Comparison of ENCODE assay signal across 8 cellular contexts in the genomic region with DNA sequence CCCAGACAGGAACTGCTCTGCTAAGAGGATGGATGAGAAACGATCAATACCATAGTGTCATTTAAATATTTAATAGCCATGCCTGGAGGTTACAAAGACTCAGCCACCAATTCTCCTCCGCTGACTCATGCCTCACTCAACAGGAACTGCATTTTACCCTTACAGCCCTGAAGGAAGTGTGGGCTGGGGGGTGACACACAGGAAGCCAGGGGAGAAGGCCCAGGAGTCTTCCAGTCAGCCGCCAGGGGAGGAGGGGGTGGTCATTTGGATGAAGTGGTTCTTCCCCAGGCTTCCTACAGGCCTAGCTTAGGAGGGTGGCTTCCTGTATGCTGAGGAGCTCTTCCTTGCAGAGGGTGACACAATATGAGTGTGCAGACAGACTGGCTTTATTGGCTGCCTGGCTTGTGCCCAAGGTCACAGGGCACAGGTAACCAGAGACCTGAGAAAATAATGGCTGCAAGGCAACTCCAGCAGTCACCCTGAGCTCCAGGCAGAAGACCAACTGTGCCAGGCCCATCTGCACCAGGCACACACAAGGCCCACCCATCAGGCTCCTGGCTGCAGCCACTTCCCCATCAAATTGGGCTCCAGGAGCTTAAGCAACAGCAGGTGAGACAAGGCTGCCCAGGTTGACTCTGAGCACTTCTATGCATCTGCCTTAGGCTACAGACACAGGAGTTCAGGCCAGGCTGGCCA. TPM values are rescaled to one million over a fixed set of nuclear protein-coding genes. Genes with fewer than 3 reads are reported as not detected.
DNase-seq lines count a peak whose midpoint lies in the region; ATAC-seq and TF ChIP-seq lines count a peak whose summit lies in the region.

No MANE protein-coding gene starts in this region.

- POLR2A ChIA-PET in HEK293 (lab: Yijun Ruan, JAX): interaction anchor here (0.5 to 10.5 kb wide), 13 partner anchors 18 to 797 kb away, joined by 3 to 194 read pairs (median 5); a partner anchor contains a TSS

- TF ChIP-seq CTCF in HEK293 (tag by site-specific recombination; IDR thresholded peaks at IDR 0.05): no peak
- no peak for TF ChIP-seq CTCF in cardiac muscle cell (IDR thresholded peaks at IDR 0.05; ENCODE audit: low read depth, low read length)
- peak in 1 of 5 experiments; percentile 12 for TF ChIP-seq CTCF in gastrocnemius medialis (IDR thresholded peaks at IDR 0.05 in 4 of 5, conservative IDR thresholded peaks at IDR 0.05 in 1 of 5)

- peak overlapping the region; percentile 62 for H3K4me3 Mint-ChIP-seq in activated naive CD4-positive, alpha-beta T cell treated with anti-CD3 and anti-CD28 coated beads, Interleukin-2, amount 10 ng/mL, durations not matched to agents 7 days and 5 days

- in situ Hi-C loops in gastrocnemius medialis (cut with MboI; ENCODE audit: low sequenced_read_pairs in 4 of 4): no loop called here

- H3K27ac Mint-ChIP-seq in activated naive CD4-positive, alpha-beta T cell treated with anti-CD3 and anti-CD28 coated beads, Interleukin-2, amount 10 ng/mL, durations not matched to agents 7 days and 5 days: peak overlapping the region; percentile 95

- no peaks in the 10 kb centered on the region for H3K27me3 Mint-ChIP-seq in activated naive CD4-positive, alpha-beta T cell treated with anti-CD3 and anti-CD28 coated beads, Interleukin-2, amount 10 ng/mL, durations not matched to agents 7 days and 5 days

- H3K9me3 ChIP-seq in HEK293 (ENCODE audit: control insufficient read depth, insufficient read depth, low read depth, low read length): no peaks in the 10 kb centered on the region
- H3K9me3 ChIP-seq in SJSA1 (replicated peaks): no peaks in the 10 kb centered on the region
- no peaks in the 10 kb centered on the region for H3K9me3 ChIP-seq in cardiac muscle cell (ENCODE audit: low read depth)
- H3K9me3 ChIP-seq in gastrocnemius medialis: no peaks in the 10 kb centered on the region

- intact Hi-C loops in gastrocnemius medialis (cut with DNase I; ENCODE audit: low total_unique reads): no loop called here

- CTCF ChIA-PET in HEK293 (lab: Yijun Ruan, JAX): interaction anchor here (0.6 to 14.3 kb wide), 12 partner anchors 10 to 482 kb away, joined by 3 to 581 read pairs (median 8); a partner anchor contains a TSS
- CTCF ChIA-PET in activated naive CD4-positive, alpha-beta T cell treated with anti-CD3 and anti-CD28 coated beads, Interleukin-2, amount 10 ng/mL, durations not matched to agents 7 days and 5 days (lab: Charles Lee): interaction anchor here (1.3 to 14.9 kb wide), 6 partner anchors 9 to 61 kb away, joined by 3 to 773 read pairs (median 19); a partner anchor contains a TSS

- no peaks in the 10 kb centered on the region for H3K27me3 ChIP-seq in SJSA1 (replicated peaks)
- no peaks in the 10 kb centered on the region for H3K27me3 ChIP-seq in cardiac muscle cell
- no peaks in the 10 kb centered on the region for H3K27me3 ChIP-seq in gastrocnemius medialis

- H3K36me3 ChIP-seq in HEK293 (ENCODE audit: control insufficient read depth in 2 of 2, insufficient read depth in 1 of 2, low read length in 2 of 2) (peaks cover 0 to 4% of the 10 kb centered on the region in 2 experiments; a peak in 1 of 3 replicates), SJSA1 (peaks cover 30% of the 10 kb centered on the region), cardiac muscle cell (no peaks in the 10 kb centered on the region), gastrocnemius medialis (no peaks in the 10 kb centered on the region)

- TF ChIP-seq POLR2A in gastrocnemius medialis (IDR thresholded peaks at IDR 0.05): no peak

- DNase-seq in SJSA1 (ENCODE audit: low read depth in 1 of 2, low spot score in 2 of 2) (peak; percentile 94 to 98), cardiac muscle cell (ENCODE audit: low read depth in 1 of 2, low spot score in 1 of 2) (peak in 1 of 2 donors; percentile 86), gastrocnemius medialis (peak in 1 of 2 donors; percentile 84), NCI-H446 treated with DMSO at 0.1 percent for 48 hours (lab: John Stamatoyannopoulos, UW) (no peak), inferior parietal cortex (ENCODE audit: extremely low spot score) (no peak)
- peak; percentile 80 for DNase-seq in activated naive CD4-positive, alpha-beta T cell treated with anti-CD3 and anti-CD28 coated beads, Interleukin-2, amount 10 ng/mL, durations not matched to agents 7 days and 5 days

- peaks cover 24% of the 10 kb centered on the region for H3K36me3 Mint-ChIP-seq in activated naive CD4-positive, alpha-beta T cell treated with anti-CD3 and anti-CD28 coated beads, Interleukin-2, amount 10 ng/mL, durations not matched to agents 7 days and 5 days

- H3K27ac ChIP-seq in HEK293 (ENCODE audit: extremely low read depth, low read depth, low read length): peak overlapping the region; percentile 59
- peak overlapping the region; percentile 97 for H3K27ac ChIP-seq in SJSA1
- H3K27ac ChIP-seq in cardiac muscle cell: peak overlapping the region; percentile 95
- peak overlapping the region; percentile 97 to 99 (median 98) for H3K27ac ChIP-seq in gastrocnemius medialis

- no peaks in the 10 kb centered on the region for H3K9me3 Mint-ChIP-seq in activated naive CD4-positive, alpha-beta T cell treated with anti-CD3 and anti-CD28 coated beads, Interleukin-2, amount 10 ng/mL, durations not matched to agents 7 days and 5 days

- peaks cover 97% of the 10 kb centered on the region for H3K4me1 Mint-ChIP-seq in activated naive CD4-positive, alpha-beta T cell treated with anti-CD3 and anti-CD28 coated beads, Interleukin-2, amount 10 ng/mL, durations not matched to agents 7 days and 5 days

- H3K4me1 ChIP-seq in HEK293 (ENCODE audit: control insufficient read depth, insufficient read depth, low read length): peaks cover 48% of the 10 kb centered on the region
- H3K4me1 ChIP-seq in SJSA1 (replicated peaks): peaks cover 85% of the 10 kb centered on the region
- peaks cover 82% of the 10 kb centered on the region for H3K4me1 ChIP-seq in cardiac muscle cell (ENCODE audit: low read depth)
- H3K4me1 ChIP-seq in gastrocnemius medialis: peaks cover 93 to 94% of the 10 kb centered on the region in 2 donors

- ATAC-seq in gastrocnemius medialis: peak in 1 of 2 donors; percentile 18
- ATAC-seq in HG02852 (IDR thresholded peaks at IDR 0.05; ENCODE audit: unreplicated experiment): no peak

- H3K4me3 ChIP-seq in HEK293 (ENCODE audit: low read depth, low read length): no peak overlapping the region
- no peak overlapping the region for H3K4me3 ChIP-seq in SJSA1
- H3K4me3 ChIP-seq in cardiac muscle cell: no peak overlapping the region
- peak overlapping the region in 2 of 4 donors; percentile 26 to 27 for H3K4me3 ChIP-seq in gastrocnemius medialis

TF ChIP-seq in HEK293, 187 proteins besides CTCF, POLR2A, EP300 and RAD21 (continues in another document):
- TF ChIP-seq, protein P1, sequence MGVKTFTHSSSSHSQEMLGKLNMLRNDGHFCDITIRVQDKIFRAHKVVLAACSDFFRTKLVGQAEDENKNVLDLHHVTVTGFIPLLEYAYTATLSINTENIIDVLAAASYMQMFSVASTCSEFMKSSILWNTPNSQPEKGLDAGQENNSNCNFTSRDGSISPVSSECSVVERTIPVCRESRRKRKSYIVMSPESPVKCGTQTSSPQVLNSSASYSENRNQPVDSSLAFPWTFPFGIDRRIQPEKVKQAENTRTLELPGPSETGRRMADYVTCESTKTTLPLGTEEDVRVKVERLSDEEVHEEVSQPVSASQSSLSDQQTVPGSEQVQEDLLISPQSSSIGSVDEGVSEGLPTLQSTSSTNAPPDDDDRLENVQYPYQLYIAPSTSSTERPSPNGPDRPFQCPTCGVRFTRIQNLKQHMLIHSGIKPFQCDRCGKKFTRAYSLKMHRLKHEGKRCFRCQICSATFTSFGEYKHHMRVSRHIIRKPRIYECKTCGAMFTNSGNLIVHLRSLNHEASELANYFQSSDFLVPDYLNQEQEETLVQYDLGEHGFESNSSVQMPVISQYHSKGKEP (tag by site-specific recombination; IDR thresholded peaks at IDR 0.05): 0 out of 2 replicates have a peak, but pooled peaks have one; percentile 5
- TF ChIP-seq ZNF585B (tag by site-specific recombination; IDR thresholded peaks at IDR 0.05) (no peak), ZNF426 (tag by site-specific recombination; IDR thresholded peaks at IDR 0.05) (no peak), ZXDB (tag by site-specific recombination; IDR thresholded peaks at IDR 0.05) (peak; percentile 19; the same call in 1 of the 2 replicates), SP2 (tag by site-specific recombination; IDR thresholded peaks at IDR 0.05) (peak; percentile 56), ZNF341 (tag by site-specific recombination; IDR thresholded peaks at IDR 0.05; ENCODE audit: low read depth) (peak; percentile 56), ZNF23 (tag by site-specific recombination; IDR thresholded peaks at IDR 0.05; ENCODE audit: borderline replicate concordance) (no peak), ZNF670 (tag by site-specific recombination; IDR thresholded peaks at IDR 0.05; ENCODE audit: low read depth) (no peak)
- TF ChIP-seq, protein P2, sequence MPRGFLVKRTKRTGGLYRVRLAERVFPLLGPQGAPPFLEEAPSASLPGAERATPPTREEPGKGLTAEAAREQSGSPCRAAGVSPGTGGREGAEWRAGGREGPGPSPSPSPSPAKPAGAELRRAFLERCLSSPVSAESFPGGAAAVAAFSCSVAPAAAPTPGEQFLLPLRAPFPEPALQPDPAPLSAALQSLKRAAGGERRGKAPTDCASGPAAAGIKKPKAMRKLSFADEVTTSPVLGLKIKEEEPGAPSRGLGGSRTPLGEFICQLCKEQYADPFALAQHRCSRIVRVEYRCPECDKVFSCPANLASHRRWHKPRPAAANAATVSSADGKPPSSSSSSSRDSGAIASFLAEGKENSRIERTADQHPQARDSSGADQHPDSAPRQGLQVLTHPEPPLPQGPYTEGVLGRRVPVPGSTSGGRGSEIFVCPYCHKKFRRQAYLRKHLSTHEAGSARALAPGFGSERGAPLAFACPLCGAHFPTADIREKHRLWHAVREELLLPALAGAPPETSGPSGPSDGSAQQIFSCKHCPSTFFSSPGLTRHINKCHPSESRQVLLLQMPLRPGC (tag by site-specific recombination; IDR thresholded peaks at IDR 0.05): 0 out of 2 replicates have a peak, but pooled peaks have one; percentile 33

RNA-seq across cellular contexts. Expression of a gene that starts 30.6 kb away (rescaled TPM):
- 2,307 and 4,128 TPM in 2 replicates for total RNA-seq in SJSA1 (2014; rRNA removed; shearing (Covaris generic))
- total RNA-seq in cardiac muscle cell (3,916 and 4,641 TPM in 2 replicates), gastrocnemius medialis (1,000 to 10,000 TPM; 2,008 to 3,982 (median 3,189) TPM)
- 904 and 1,089 TPM in 2 replicates for polyA plus RNA-seq in cardiac muscle cell

RNA-seq across cellular contexts. Expression of a gene that starts 34.1 kb away (rescaled TPM):
- total RNA-seq in SJSA1 (2014; rRNA removed; shearing (Covaris generic)): 26.4 and 44.2 TPM in 2 replicates
- total RNA-seq in cardiac muscle cell (43.8 and 48.6 TPM in 2 replicates), gastrocnemius medialis (100 to 1,000 TPM in 1 of 4 donors, 10 to 100 TPM in 3; 48.8 to 102 (median 77.9) TPM)
- 67.9 TPM in 2 replicates for polyA plus RNA-seq in cardiac muscle cell

RNA-seq across cellular contexts. Expression of a gene that starts 36.9 kb away (rescaled TPM):
- total RNA-seq in SJSA1 (2014; rRNA removed; shearing (Covaris generic)): 41.0 and 47.4 TPM in 2 replicates
- 59.2 and 76.0 TPM in 2 replicates for total RNA-seq in cardiac muscle cell
- polyA plus RNA-seq in cardiac muscle cell: 27.0 and 37.0 TPM in 2 replicates
- total RNA-seq in gastrocnemius medialis: 10 to 100 TPM; 58.2 to 99.7 (median 87.4) TPM

Comparison
In these comparisons a context has a peak if more than half of its experiments do, and no peak if none do; other contexts are left out.
1. DNase-seq: peak in SJSA1 (2 of 2) and activated naive CD4-positive, alpha-beta T cell treated with anti-CD3 and anti-CD28 coated beads, Interleukin-2, amount 10 ng/mL, durations not matched to agents 7 days and 5 days (single experiment); none in NCI-H446 treated with DMSO at 0.1 percent for 48 hours (single experiment) and inferior parietal cortex (single experiment).
2. Peak in every context shown above with its lines, with median percentiles within 50 percentile points of each other: H3K27ac ChIP-seq.